ENCODE assay signal across 25 cellular contexts in the genomic region with DNA sequence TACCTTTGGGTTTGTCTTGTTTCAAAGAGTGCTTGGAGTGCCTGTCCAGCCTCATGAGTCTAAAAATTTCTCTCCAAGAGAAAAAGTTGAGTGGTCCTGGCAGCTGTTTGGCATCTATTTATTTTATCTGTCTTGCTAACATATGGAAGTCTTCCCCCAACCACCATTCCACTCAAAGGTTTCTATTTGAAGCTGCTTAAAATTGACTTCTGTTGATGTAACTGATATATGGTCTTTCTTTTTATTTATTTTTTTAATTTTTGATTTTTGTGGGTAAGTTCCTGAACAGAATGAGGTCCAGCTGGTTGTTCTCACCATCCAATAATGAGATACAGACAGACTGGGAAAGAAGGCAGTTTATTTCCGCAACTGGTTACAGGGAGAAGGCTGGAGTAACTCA.
A peak's percentile ranks its signal among the peaks of the same experiment; 100 is the strongest.
DNase-seq lines count a peak whose midpoint lies in the region; ATAC-seq and TF ChIP-seq lines count a peak whose summit lies in the region.
"Had no signal": no experiment of that assay in that cellular context is flagged by ENCODE, and none has a peak within 500 bp of the region (broad histone marks: within the 10 kb centered on the region; RNA-seq: fewer than 3 reads in every experiment).

No MANE protein-coding gene starts in this region.

- no peaks in the 10 kb centered on the region for H3K9me3 ChIP-seq in smooth muscle cell (replicated peaks; ENCODE audit: low read depth)

- H3K4me3 ChIP-seq in smooth muscle cell, result no peak overlapping the region
- H3K4me3 ChIP-seq: PC-9, SK-N-MC had no signal

- WGBS in smooth muscle cell (ENCODE audit: low lambda C conversion rate), result 85% methylated on average over 1 of the region's 1 CpG

- H3K4me2 ChIP-seq in smooth muscle cell, result peak overlapping the region; percentile 63
- H3K4me2 ChIP-seq: KMS-11, PC-9 had no signal

- H2AFZ ChIP-seq in smooth muscle cell (ENCODE audit: low read depth), result peak overlapping the region; percentile 20
- H2AFZ ChIP-seq: PC-9 had no signal

- H3K27me3 ChIP-seq in smooth muscle cell (ENCODE audit: low read depth), result no peaks in the 10 kb centered on the region

- H3K79me2 ChIP-seq in smooth muscle cell (ENCODE audit: low read depth), result no peaks in the 10 kb centered on the region

- DNase-seq in EH (ENCODE audit: low read depth) (peak; percentile 1), left kidney (ENCODE audit: low read depth, low spot score) (peak; percentile 15), smooth muscle cell (lab: John Stamatoyannopoulos, UW; ENCODE audit: unreplicated experiment) (no peak), mucosa of gallbladder (ENCODE audit: low spot score) (no peak), NCI-H2196 (lab: John Stamatoyannopoulos, UW; ENCODE audit: unreplicated experiment) (no peak)
- DNase-seq in activated T-cell treated with anti-CD3 and anti-CD28 coated beads, Interleukin-2, amount 50 U/mL, for 48 hours, result no peak
- DNase-seq: ACHN; AML-193; C1 segment of cervical spinal cord; CD8-positive, alpha-beta T cell; EL; GF-D8; NCI-H1105; NCI-H146; NCI-H2029; NCI-H226; NCI-H510A treated with DMSO at 0.1 percent for 48 hours; NCI-H748 treated with DMSO at 0.1 percent for 48 hours; PC-9; SHP77 treated with DMSO at 0.1 percent for 48 hours had no signal

- TF ChIP-seq CTCF in smooth muscle cell (IDR thresholded peaks at IDR 0.05; ENCODE audit: borderline replicate concordance, insufficient read depth, poor library complexity, severe bottlenecking), result no peak

- no peak overlapping the region for H3K9ac ChIP-seq in smooth muscle cell (ENCODE audit: low read depth)
- H3K9ac ChIP-seq: KMS-11 had no signal

- no peaks in the 10 kb centered on the region for H3K36me3 ChIP-seq in smooth muscle cell (ENCODE audit: low read depth)

- peak overlapping the region; percentile 14 for H3K27ac ChIP-seq in smooth muscle cell (ENCODE audit: low read depth)
- H3K27ac ChIP-seq: KMS-11, PC-9, RWPE1, SK-N-MC had no signal

- no peaks in the 10 kb centered on the region for H4K20me1 ChIP-seq in smooth muscle cell (ENCODE audit: low read depth)

- no peaks in the 10 kb centered on the region for H3F3A ChIP-seq in smooth muscle cell (ENCODE audit: low read depth)

- peaks cover 8% of the 10 kb centered on the region for H3K4me1 ChIP-seq in smooth muscle cell (ENCODE audit: low read depth)

- ATAC-seq in SK-N-SH treated with all-trans-retinoic acid at 6 μM for 48 hours, result peak; percentile 78
- ATAC-seq: CD8-positive, alpha-beta T cell; HCT116 had no signal

TF ChIP-seq in SK-N-SH treated with all-trans-retinoic acid at 6 μM for 48 hours, 23 proteins besides CTCF, POLR2A, EP300 and RAD21:
- TF ChIP-seq BACH2 (CRISPR knock-in tag; IDR thresholded peaks at IDR 0.05; ENCODE audit: borderline replicate concordance), result no peak

Comparison
In these comparisons a context has a peak if more than half of its experiments do, and no peak if none do; other contexts are left out.
1. DNase-seq: peak in EH (single experiment) and left kidney (single experiment); none in smooth muscle cell (single experiment), mucosa of gallbladder (single experiment), activated T-cell treated with anti-CD3 and anti-CD28 coated beads, Interleukin-2, amount 50 U/mL, for 48 hours (0 of 2) and NCI-H2196 (single experiment).